Comparison of ENCODE assay signal across 15 cellular contexts in genomic region chr16:47431960-47432359, GRCh38.
"Had no signal": no experiment of that assay in that cellular context is flagged by ENCODE, and none has a peak within 500 bp of the region (broad histone marks: within the 10 kb centered on the region; RNA-seq: fewer than 3 reads in every experiment).

No MANE protein-coding gene starts in this region.

- H3K9me3 Mint-ChIP-seq: dendritic cell treated with granulocyte-macrophage colony-stimulating factor and Interleukin-4, amounts not matched to agents 40 ng/mL and 50 ng/mL, for 4 days; effector memory CD8-positive, alpha-beta T cell; natural killer cell treated with Interleukin-12 subunit alpha and Interleukin-12 subunit beta and Interleukin-15 and Interleukin-18, amount 100 ng/mL, for 72 hours had no signal

- DNase-seq: activated CD4-positive, alpha-beta T cell treated with anti-CD3 and anti-CD28 coated beads, Interleukin-2, amount 50 U/mL, for 4 hours; activated naive CD4-positive, alpha-beta T cell; activated T-cell treated with anti-CD3 and anti-CD28 coated beads, Interleukin-2, amount 50 U/mL, for 48 hours; body of pancreas; effector memory CD8-positive, alpha-beta T cell; left lung; occipital lobe; sigmoid colon; stimulated activated CD4-positive, alpha-beta T cell treated with anti-CD3 and anti-CD28 coated beads, Interleukin-2, amount 100 ng/mL, for 24 hours; stomach; T-helper 17 cell had no signal

- H3K27ac Mint-ChIP-seq: dendritic cell treated with granulocyte-macrophage colony-stimulating factor and Interleukin-4, amounts not matched to agents 40 ng/mL and 50 ng/mL, for 4 days; effector memory CD8-positive, alpha-beta T cell; natural killer cell treated with Interleukin-12 subunit alpha and Interleukin-12 subunit beta and Interleukin-15 and Interleukin-18, amount 100 ng/mL, for 72 hours; T-helper 17 cell had no signal

- H3K27me3 Mint-ChIP-seq: dendritic cell treated with granulocyte-macrophage colony-stimulating factor and Interleukin-4, amounts not matched to agents 40 ng/mL and 50 ng/mL, for 4 days; effector memory CD8-positive, alpha-beta T cell; natural killer cell treated with Interleukin-12 subunit alpha and Interleukin-12 subunit beta and Interleukin-15 and Interleukin-18, amount 100 ng/mL, for 72 hours; T-helper 17 cell had no signal

- ATAC-seq: body of pancreas; effector memory CD8-positive, alpha-beta T cell; left lung; natural killer cell treated with Interleukin-12 subunit alpha and Interleukin-12 subunit beta and Interleukin-15 and Interleukin-18, amount 100 ng/mL, for 72 hours; T-helper 17 cell had no signal

- FAIRE-seq: keratinocyte, urothelium cell line had no signal

- H3K4me3 Mint-ChIP-seq: dendritic cell treated with granulocyte-macrophage colony-stimulating factor and Interleukin-4, amounts not matched to agents 40 ng/mL and 50 ng/mL, for 4 days; effector memory CD8-positive, alpha-beta T cell; natural killer cell treated with Interleukin-12 subunit alpha and Interleukin-12 subunit beta and Interleukin-15 and Interleukin-18, amount 100 ng/mL, for 72 hours; T-helper 17 cell had no signal
